ENCODE assay signal across 33 cellular contexts in genomic region chr7:66933469-66933868, GRCh38. TPM values are rescaled to one million over a fixed set of nuclear protein-coding genes. Genes with fewer than 3 reads are reported as not detected.
A peak's percentile ranks its signal among the peaks of the same experiment; 100 is the strongest.
DNase-seq lines count a peak whose midpoint lies in the region; TF ChIP-seq lines count a peak whose summit lies in the region.
"Had no signal": no experiment of that assay in that cellular context is flagged by ENCODE, and none has a peak within 500 bp of the region (broad histone marks: within the 10 kb centered on the region; RNA-seq: fewer than 3 reads in every experiment).

No MANE protein-coding gene starts in this region.

- peaks cover 8% of the 10 kb centered on the region; the same call in 1 of the 2 replicates for H3K4me1 ChIP-seq in HUES64 (ENCODE audit: insufficient read depth, low read length)
- H3K4me1 ChIP-seq: Caco-2 had no signal

- peak overlapping the region; percentile 61 for H3K27ac Mint-ChIP-seq in activated naive CD8-positive, alpha-beta T cell
- no peak overlapping the region for H3K27ac Mint-ChIP-seq in activated naive CD8-positive, alpha-beta T cell treated with anti-CD3 and anti-CD28 coated beads for 36 hours
- H3K27ac Mint-ChIP-seq in brain (peak overlapping the region in 3 of 5 experiments; percentile 20 to 86 (median 74)), type B pancreatic cell (peak overlapping the region; percentile 38)
- H3K27ac Mint-ChIP-seq: activated CD4-positive, alpha-beta T cell treated with anti-CD3 and anti-CD28 coated beads, Interleukin-2, amount 10 ng/mL, durations not matched to agents 7 days and 5 days; activated T-helper 2 cell treated with anti-CD3 and anti-CD28 coated beads, Interferon-gamma antibody, Interleukin-2, Interleukin-4, amounts not matched to agents 10 μg/mL and 5 μg/mL and 100 μg/mL, durations not matched to agents 14 hours and 24 hours and 36 hours; stimulated activated naive CD8-positive, alpha-beta T cell treated with anti-CD3 and anti-CD28 coated beads, Interleukin-15, Interleukin-2, amounts not matched to agents 100 ng/mL and 50 ng/mL, for 24 hours had no signal

- peaks cover 14% of the 10 kb centered on the region for H3K36me3 Mint-ChIP-seq in activated naive CD8-positive, alpha-beta T cell
- peaks cover 40% of the 10 kb centered on the region for H3K36me3 Mint-ChIP-seq in activated naive CD8-positive, alpha-beta T cell treated with anti-CD3 and anti-CD28 coated beads for 36 hours
- H3K36me3 Mint-ChIP-seq in brain (peaks cover 72% of the 10 kb centered on the region), type B pancreatic cell (peaks cover 29% of the 10 kb centered on the region)

- WGBS in HUES64, result 94% methylated on average over 4 of the region's 4 CpGs

- H3K4me3 Mint-ChIP-seq in activated naive CD8-positive, alpha-beta T cell, result peak overlapping the region; percentile 52
- no peak overlapping the region for H3K4me3 Mint-ChIP-seq in activated naive CD8-positive, alpha-beta T cell treated with anti-CD3 and anti-CD28 coated beads for 36 hours
- H3K4me3 Mint-ChIP-seq in brain, result peak overlapping the region in 2 of 5 experiments; percentile 46 to 63
- no peak overlapping the region for H3K4me3 Mint-ChIP-seq in type B pancreatic cell
- H3K4me3 Mint-ChIP-seq: activated CD4-positive, alpha-beta T cell treated with anti-CD3 and anti-CD28 coated beads, Interleukin-2, amount 10 ng/mL, durations not matched to agents 7 days and 5 days; immature natural killer cell; neural crest cell; stimulated activated naive CD8-positive, alpha-beta T cell treated with anti-CD3 and anti-CD28 coated beads, Interleukin-15, Interleukin-2, amounts not matched to agents 100 ng/mL and 50 ng/mL, for 24 hours had no signal

- H3K4me1 Mint-ChIP-seq in activated naive CD8-positive, alpha-beta T cell (ENCODE audit: low read depth), result peaks cover 82% of the 10 kb centered on the region
- H3K4me1 Mint-ChIP-seq in activated naive CD8-positive, alpha-beta T cell treated with anti-CD3 and anti-CD28 coated beads for 36 hours, result peaks cover 60% of the 10 kb centered on the region
- H3K4me1 Mint-ChIP-seq in brain (peaks cover 27% of the 10 kb centered on the region), type B pancreatic cell (ENCODE audit: unreplicated experiment) (peaks cover 11% of the 10 kb centered on the region)

- no peak for DNase-seq in activated naive CD8-positive, alpha-beta T cell treated with anti-CD3 and anti-CD28 coated beads for 36 hours
- DNase-seq in type B pancreatic cell (ENCODE audit: extremely low spot score, unreplicated experiment) (no peak), OCI-M1 (lab: John Stamatoyannopoulos, UW) (no peak), DMS79 (lab: John Stamatoyannopoulos, UW) (no peak)
- DNase-seq: activated CD4-positive, alpha-beta T cell treated with anti-CD3 and anti-CD28 coated beads, Interleukin-2, amount 10 ng/mL, durations not matched to agents 7 days and 5 days; Caco-2; central memory CD4-positive, alpha-beta T cell; cortex of kidney; DMS53; effector memory CD4-positive, alpha-beta T cell; hypothalamus; immature natural killer cell; Karpas-422; left cardiac atrium; mucosa of descending colon; NCI-H1436; NCI-H2081 treated with DMSO at 0.1 percent for 48 hours; NCI-H2227 treated with DMSO at 0.1 percent for 48 hours; NCI-H69; ovary; SHP77; stimulated activated CD4-positive, alpha-beta T cell treated with anti-CD3 and anti-CD28 coated beads, Interleukin-1b, Interleukin-23, amount 100 ng/mL, for 48 hours; WERI-Rb-1 had no signal

- H3K27me3 ChIP-seq in HUES64 (ENCODE audit: insufficient read depth, low read length), result no peaks in the 10 kb centered on the region
- H3K27me3 ChIP-seq: ovary, vagina had no signal

- no peaks in the 10 kb centered on the region; the same call in 1 of the 2 replicates for H3K36me3 ChIP-seq in HUES64 (ENCODE audit: insufficient read depth, low read length)
- H3K36me3 ChIP-seq: ovary, vagina had no signal

- no peaks in the 10 kb centered on the region for H3K9me3 ChIP-seq in HUES64 (ENCODE audit: insufficient read depth, low read depth, low read length)
- H3K9me3 ChIP-seq: Caco-2, HAP-1, mucosa of descending colon, ovary, vagina had no signal

- no peak overlapping the region for H3K4me3 ChIP-seq in HUES64 (ENCODE audit: low read length)
- H3K4me3 ChIP-seq: HAP-1, mucosa of descending colon, ovary, thoracic aorta, vagina had no signal

- no peaks in the 10 kb centered on the region for H3K27me3 Mint-ChIP-seq in activated naive CD8-positive, alpha-beta T cell
- no peaks in the 10 kb centered on the region for H3K27me3 Mint-ChIP-seq in activated naive CD8-positive, alpha-beta T cell treated with anti-CD3 and anti-CD28 coated beads for 36 hours
- H3K27me3 Mint-ChIP-seq in brain, result peaks cover 4% of the 10 kb centered on the region
- H3K27me3 Mint-ChIP-seq in type B pancreatic cell, result no peaks in the 10 kb centered on the region
- H3K27me3 Mint-ChIP-seq: activated CD4-positive, alpha-beta T cell treated with anti-CD3 and anti-CD28 coated beads, Interleukin-2, amount 10 ng/mL, durations not matched to agents 7 days and 5 days; stimulated activated naive CD8-positive, alpha-beta T cell treated with anti-CD3 and anti-CD28 coated beads, Interleukin-15, Interleukin-2, amounts not matched to agents 100 ng/mL and 50 ng/mL, for 24 hours had no signal

- no peak for TF ChIP-seq CTCF in brain (conservative IDR thresholded peaks at IDR 0.05)
- no peak for TF ChIP-seq CTCF in type B pancreatic cell (conservative IDR thresholded peaks at IDR 0.05)

- H3K9ac ChIP-seq in HUES64 (ENCODE audit: low read depth, low read length), result 0 out of 2 replicates have a peak overlapping the region, but pooled peaks have one; percentile 7

- peaks cover 5% of the 10 kb centered on the region for H3K9me3 Mint-ChIP-seq in activated naive CD8-positive, alpha-beta T cell (ENCODE audit: low read depth)
- peaks cover 2% of the 10 kb centered on the region for H3K9me3 Mint-ChIP-seq in activated naive CD8-positive, alpha-beta T cell treated with anti-CD3 and anti-CD28 coated beads for 36 hours
- H3K9me3 Mint-ChIP-seq in brain (peaks cover 17 to 27% (median 20%) of the 10 kb centered on the region in 5 experiments), type B pancreatic cell (peaks cover 9% of the 10 kb centered on the region)
- H3K9me3 Mint-ChIP-seq: activated CD4-positive, alpha-beta T cell treated with anti-CD3 and anti-CD28 coated beads, Interleukin-2, amount 10 ng/mL, durations not matched to agents 7 days and 5 days; activated T-helper 2 cell treated with anti-CD3 and anti-CD28 coated beads, Interferon-gamma antibody, Interleukin-2, Interleukin-4, amounts not matched to agents 10 μg/mL and 5 μg/mL and 100 μg/mL, durations not matched to agents 14 hours and 24 hours and 36 hours; stimulated activated naive CD8-positive, alpha-beta T cell treated with anti-CD3 and anti-CD28 coated beads, Interleukin-15, Interleukin-2, amounts not matched to agents 100 ng/mL and 50 ng/mL, for 24 hours had no signal

- no peak overlapping the region for H3K27ac ChIP-seq in HUES64 (ENCODE audit: low read depth, low read length)
- H3K27ac ChIP-seq: HL-60, ovary, vagina, WERI-Rb-1 had no signal

RNA-seq across cellular contexts. Expression of gene TMEM248, which starts 12.4 kb away (rescaled TPM):
- total RNA-seq in activated naive CD8-positive, alpha-beta T cell treated with anti-CD3 and anti-CD28 coated beads for 36 hours, result 10 to 100 TPM; 80.3 to 82.6 TPM
- polyA plus RNA-seq in HUES64 (2013, experiment 1 of 2), result 34.5 TPM
- 34.6 TPM for polyA plus RNA-seq in HUES64 (2013, experiment 2 of 2)
- polyA plus RNA-seq in brain (ENCODE audit: insufficient read depth, low read depth, low replicate concordance), result 52.2 TPM
- total RNA-seq in type B pancreatic cell (ENCODE audit: low replicate concordance), result 71.6 and 84.5 TPM in 2 replicates
